Comparison of ENCODE assay signal across 11 cellular contexts in the genomic region with DNA sequence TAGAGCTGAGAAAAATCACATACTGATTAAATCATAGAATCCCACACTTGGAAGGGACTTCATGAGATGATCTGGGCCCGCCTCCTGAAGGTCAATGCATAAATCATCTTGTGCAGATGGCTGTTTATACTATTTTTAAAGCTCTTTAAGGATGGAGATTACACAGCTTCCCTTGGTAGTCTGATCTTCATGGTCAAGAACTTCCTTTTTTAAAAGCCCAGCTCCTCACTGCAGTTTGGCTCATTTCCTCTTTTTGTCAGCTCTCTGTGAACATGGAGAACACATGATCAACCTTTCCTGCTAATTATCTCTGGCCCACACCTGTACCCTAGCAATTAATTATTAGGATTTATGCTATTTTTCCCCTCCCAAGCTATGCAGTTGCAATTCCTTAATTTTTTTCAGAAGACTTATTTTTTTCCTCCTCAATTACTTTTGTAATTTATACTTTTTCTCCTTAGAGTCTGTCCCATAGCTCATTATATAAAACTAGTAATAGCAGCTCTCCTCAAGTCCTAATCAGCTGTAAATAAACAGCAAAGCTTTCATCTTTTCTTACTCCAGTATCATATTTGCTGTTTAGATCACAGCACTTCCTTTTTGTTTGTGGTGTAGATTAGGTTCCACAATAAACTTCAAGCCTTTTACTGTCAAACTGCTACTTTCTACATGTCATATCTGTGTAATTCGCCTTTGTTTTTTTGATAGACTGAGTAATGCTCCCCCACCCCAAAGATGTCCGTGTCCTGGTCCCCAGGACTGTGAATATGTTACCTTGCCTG. TPM values are rescaled to one million over a fixed set of nuclear protein-coding genes. Genes with fewer than 3 reads are reported as not detected.
A peak's percentile ranks its signal among the peaks of the same experiment; 100 is the strongest.
DNase-seq lines count a peak whose midpoint lies in the region; ATAC-seq and TF ChIP-seq lines count a peak whose summit lies in the region.
"Had no signal": no experiment of that assay in that cellular context is flagged by ENCODE, and none has a peak within 500 bp of the region (broad histone marks: within the 10 kb centered on the region; RNA-seq: fewer than 3 reads in every experiment).

No MANE protein-coding gene starts in this region.

- H3K4me3 Mint-ChIP-seq in CD14-positive monocyte: no peak overlapping the region
- peak overlapping the region; percentile 11 for H3K4me3 Mint-ChIP-seq in T-helper 2 cell treated with Interferon-gamma antibody and Interleukin-4, amounts not matched to agents 5 μg/mL and 100 μg/mL, for 36 hours
- H3K4me3 Mint-ChIP-seq in stimulated activated naive CD8-positive, alpha-beta T cell treated with anti-CD3 and anti-CD28 coated beads, Interleukin-15, amount 100 ng/mL, for 72 hours: no peak overlapping the region
- H3K4me3 Mint-ChIP-seq: neural crest cell had no signal

- peaks cover 13% of the 10 kb centered on the region for H3K4me1 Mint-ChIP-seq in CD14-positive monocyte
- peaks cover 28% of the 10 kb centered on the region for H3K4me1 Mint-ChIP-seq in T-helper 2 cell treated with Interferon-gamma antibody and Interleukin-4, amounts not matched to agents 5 μg/mL and 100 μg/mL, for 36 hours (ENCODE audit: low read depth)
- peaks cover 6% of the 10 kb centered on the region for H3K4me1 Mint-ChIP-seq in stimulated activated naive CD8-positive, alpha-beta T cell treated with anti-CD3 and anti-CD28 coated beads, Interleukin-15, amount 100 ng/mL, for 72 hours
- H3K4me1 Mint-ChIP-seq: neural crest cell had no signal

- TF ChIP-seq CTCF in CD14-positive monocyte (IDR thresholded peaks at IDR 0.05): no peak

- H3K36me3 Mint-ChIP-seq in CD14-positive monocyte: no peaks in the 10 kb centered on the region
- no peaks in the 10 kb centered on the region for H3K36me3 Mint-ChIP-seq in T-helper 2 cell treated with Interferon-gamma antibody and Interleukin-4, amounts not matched to agents 5 μg/mL and 100 μg/mL, for 36 hours (ENCODE audit: low read depth)

- H3K27ac Mint-ChIP-seq in CD14-positive monocyte: peak overlapping the region; percentile 16 to 84 (median 59)
- H3K27ac Mint-ChIP-seq in T-helper 2 cell treated with Interferon-gamma antibody and Interleukin-4, amounts not matched to agents 5 μg/mL and 100 μg/mL, for 36 hours: peak overlapping the region; percentile 42
- no peak overlapping the region for H3K27ac Mint-ChIP-seq in stimulated activated naive CD8-positive, alpha-beta T cell treated with anti-CD3 and anti-CD28 coated beads, Interleukin-15, amount 100 ng/mL, for 72 hours

- no peak for DNase-seq in CD14-positive monocyte (ENCODE audit: low spot score)
- no peak for DNase-seq in T-helper 2 cell treated with Interferon-gamma antibody and Interleukin-4, amounts not matched to agents 5 μg/mL and 100 μg/mL, for 36 hours (ENCODE audit: low spot score)
- no peak for DNase-seq in stimulated activated naive CD8-positive, alpha-beta T cell treated with anti-CD3 and anti-CD28 coated beads, Interleukin-15, amount 100 ng/mL, for 72 hours
- no peak for DNase-seq in DMS153 treated with DMSO at 0.1 percent for 48 hours (lab: John Stamatoyannopoulos, UW; ENCODE audit: unreplicated experiment)
- no peak for DNase-seq in left lobe of liver (ENCODE audit: low spot score)
- no peak for DNase-seq in NCI-H2107 (lab: John Stamatoyannopoulos, UW)
- DNase-seq: central memory CD4-positive, alpha-beta T cell; Right ventricle myocardium superior had no signal

- intact Hi-C loops in CD14-positive monocyte (cut with micrococcal nuclease): loop anchor here in 1 of 2 donors (5.0 kb wide), 1 partner anchor 114 kb away; no protein-coding TSS in a partner anchor

- H3K27me3 Mint-ChIP-seq in CD14-positive monocyte (ENCODE audit: low read depth in 3 of 3): peaks cover 0 to 3% (median 0%) of the 10 kb centered on the region in 3 donors
- peaks cover 23% of the 10 kb centered on the region for H3K27me3 Mint-ChIP-seq in T-helper 2 cell treated with Interferon-gamma antibody and Interleukin-4, amounts not matched to agents 5 μg/mL and 100 μg/mL, for 36 hours (ENCODE audit: low read depth)
- H3K27me3 Mint-ChIP-seq in stimulated activated naive CD8-positive, alpha-beta T cell treated with anti-CD3 and anti-CD28 coated beads, Interleukin-15, amount 100 ng/mL, for 72 hours: no peaks in the 10 kb centered on the region

- peak; percentile 88 for ATAC-seq in GM19328 (IDR thresholded peaks at IDR 0.05; ENCODE audit: unreplicated experiment)
- peak; percentile 96 for ATAC-seq in HG03095 (IDR thresholded peaks at IDR 0.05; ENCODE audit: unreplicated experiment)
- ATAC-seq in stimulated activated naive CD8-positive, alpha-beta T cell treated with anti-CD3 and anti-CD28 coated beads, Interleukin-15, amount 100 ng/mL, for 72 hours: no peak
- no peak for ATAC-seq in left lobe of liver

- H3K9me3 Mint-ChIP-seq in CD14-positive monocyte: no peaks in the 10 kb centered on the region
- no peaks in the 10 kb centered on the region for H3K9me3 Mint-ChIP-seq in T-helper 2 cell treated with Interferon-gamma antibody and Interleukin-4, amounts not matched to agents 5 μg/mL and 100 μg/mL, for 36 hours
- no peaks in the 10 kb centered on the region for H3K9me3 Mint-ChIP-seq in stimulated activated naive CD8-positive, alpha-beta T cell treated with anti-CD3 and anti-CD28 coated beads, Interleukin-15, amount 100 ng/mL, for 72 hours

RNA-seq across cellular contexts. Expression of gene GCG, which starts 25.7 kb away (rescaled TPM):
- not detected for polyA plus RNA-seq in CD14-positive monocyte
- not detected for total RNA-seq in left lobe of liver
- total RNA-seq: neural crest cell, Right ventricle myocardium superior had no signal

RNA-seq across cellular contexts. Expression of gene DPP4, which starts 52.3 kb away (rescaled TPM):
- polyA plus RNA-seq in CD14-positive monocyte: under 1 TPM in 1 of 2 donors, not detected in 1; 0.46 TPM
- 15.2 TPM for total RNA-seq in left lobe of liver

Comparison
In these comparisons a context has a peak if more than half of its experiments do, and no peak if none do; other contexts are left out.
1. H3K27ac Mint-ChIP-seq: peak in CD14-positive monocyte (7 of 7) and T-helper 2 cell treated with Interferon-gamma antibody and Interleukin-4, amounts not matched to agents 5 μg/mL and 100 μg/mL, for 36 hours (single experiment); none in stimulated activated naive CD8-positive, alpha-beta T cell treated with anti-CD3 and anti-CD28 coated beads, Interleukin-15, amount 100 ng/mL, for 72 hours (0 of 2).
2. ATAC-seq: peak in GM19328 (single experiment) and HG03095 (single experiment); none in stimulated activated naive CD8-positive, alpha-beta T cell treated with anti-CD3 and anti-CD28 coated beads, Interleukin-15, amount 100 ng/mL, for 72 hours (single experiment) and left lobe of liver (single experiment).